Comparison of ENCODE assay signal across 19 cellular contexts in genomic region chr3:47261301-47261700, GRCh38. TPM values are rescaled to one million over a fixed set of nuclear protein-coding genes. Genes with fewer than 3 reads are reported as not detected.
DNase-seq lines count a peak whose midpoint lies in the region; TF ChIP-seq lines count a peak whose summit lies in the region.
"Had no signal": no experiment of that assay in that cellular context is flagged by ENCODE, and none has a peak within 500 bp of the region (broad histone marks: within the 10 kb centered on the region; RNA-seq: fewer than 3 reads in every experiment).

No MANE protein-coding gene starts in this region.

- H3K27ac Mint-ChIP-seq in HFFc6 (no peak overlapping the region), immature natural killer cell (peak overlapping the region in 1 of 6 donors; percentile 10)
- H3K27ac Mint-ChIP-seq: activated CD4-positive, alpha-beta T cell treated with anti-CD3 and anti-CD28 coated beads, Interleukin-2, amount 10 ng/mL, durations not matched to agents 24 days and 14 days; activated naive CD4-positive, alpha-beta T cell treated with anti-CD3 and anti-CD28 coated beads for 36 hours; T-helper 2 cell treated with Interferon-gamma antibody and Interleukin-4, amounts not matched to agents 5 μg/mL and 100 μg/mL, for 36 hours had no signal

- peak; percentile 18 for DNase-seq in AG10803 (ENCODE audit: low read depth)
- peak; percentile 70 for DNase-seq in HFFc6
- DNase-seq in T1000 (lab: John Stamatoyannopoulos, UW): peak; percentile 42
- peak; percentile 86 for DNase-seq in islet precursor cell
- no peak for DNase-seq in NCI-H510A treated with DMSO at 0.1 percent for 48 hours (lab: John Stamatoyannopoulos, UW)
- no peak for DNase-seq in immature natural killer cell
- DNase-seq in NK-92 (lab: John Stamatoyannopoulos, UW; ENCODE audit: unreplicated experiment): no peak
- no peak for DNase-seq in NCI-H1694 (lab: John Stamatoyannopoulos, UW)
- DNase-seq: activated CD4-positive, alpha-beta T cell treated with anti-CD3 and anti-CD28 coated beads, Interleukin-2, amount 10 ng/mL, durations not matched to agents 24 days and 14 days; activated naive CD4-positive, alpha-beta T cell treated with anti-CD3 and anti-CD28 coated beads for 36 hours; GDM1; HCEC 1CT; head of caudate nucleus; midbrain; NCI-H1092; NCI-H774; Right ventricle myocardium superior had no signal

- peaks cover 22% of the 10 kb centered on the region for H3K4me1 Mint-ChIP-seq in HFFc6 (ENCODE audit: low read depth)
- H3K4me1 Mint-ChIP-seq in immature natural killer cell: no peaks in the 10 kb centered on the region
- H3K4me1 Mint-ChIP-seq: activated CD4-positive, alpha-beta T cell treated with anti-CD3 and anti-CD28 coated beads, Interleukin-2, amount 10 ng/mL, durations not matched to agents 24 days and 14 days had no signal

- H3K36me3 Mint-ChIP-seq in HFFc6 (ENCODE audit: low read depth) (no peaks in the 10 kb centered on the region), immature natural killer cell (peaks cover 0 to 4% (median 0%) of the 10 kb centered on the region in 3 donors)

- H3K9me3 Mint-ChIP-seq in HFFc6 (no peaks in the 10 kb centered on the region), immature natural killer cell (no peaks in the 10 kb centered on the region)
- H3K9me3 Mint-ChIP-seq: activated CD4-positive, alpha-beta T cell treated with anti-CD3 and anti-CD28 coated beads, Interleukin-2, amount 10 ng/mL, durations not matched to agents 24 days and 14 days; activated naive CD4-positive, alpha-beta T cell treated with anti-CD3 and anti-CD28 coated beads for 36 hours; T-helper 2 cell treated with Interferon-gamma antibody and Interleukin-4, amounts not matched to agents 5 μg/mL and 100 μg/mL, for 36 hours had no signal

- H3K27me3 Mint-ChIP-seq in HFFc6 (ENCODE audit: insufficient read depth) (peaks cover 17% of the 10 kb centered on the region), immature natural killer cell (ENCODE audit: low read depth in 3 of 3) (peaks cover 0 to 6% (median 2%) of the 10 kb centered on the region in 3 donors)
- H3K27me3 Mint-ChIP-seq: activated CD4-positive, alpha-beta T cell treated with anti-CD3 and anti-CD28 coated beads, Interleukin-2, amount 10 ng/mL, durations not matched to agents 24 days and 14 days had no signal

- no peak overlapping the region for H3K4me3 Mint-ChIP-seq in HFFc6
- H3K4me3 Mint-ChIP-seq in immature natural killer cell: no peak overlapping the region
- H3K4me3 Mint-ChIP-seq: activated CD4-positive, alpha-beta T cell treated with anti-CD3 and anti-CD28 coated beads, Interleukin-2, amount 10 ng/mL, durations not matched to agents 24 days and 14 days; activated naive CD4-positive, alpha-beta T cell treated with anti-CD3 and anti-CD28 coated beads for 36 hours; T-helper 2 cell treated with Interferon-gamma antibody and Interleukin-4, amounts not matched to agents 5 μg/mL and 100 μg/mL, for 36 hours had no signal

- no peak overlapping the region for H3K4me3 ChIP-seq in AG10803 (ENCODE audit: low read length)
- H3K4me3 ChIP-seq: coronary artery had no signal

- TF ChIP-seq CTCF in AG10803 (conservative IDR thresholded peaks at IDR 0.05; ENCODE audit: low read length) (no peak), HFFc6 (IDR thresholded peaks at IDR 0.05) (no peak)

RNA-seq across cellular contexts. Expression of gene KIF9, which starts 21.3 kb away (rescaled TPM):
- total RNA-seq in HFFc6 (2021; fragmentation: NEBNext Ultra II Directional; extraction: Animal tissue kit (Norgen Biotek cat#: 25700)): 1 to 10 TPM; 5.0 to 8.6 (median 5.7) TPM
- polyA plus RNA-seq in immature natural killer cell: 1 to 10 TPM; 2.2 to 8.3 (median 4.1) TPM

RNA-seq across cellular contexts. Expression of gene KLHL18, which starts 21.4 kb away (rescaled TPM):
- 10 to 100 TPM; 26.6 to 34.5 (median 28.5) TPM for total RNA-seq in HFFc6 (2021; fragmentation: NEBNext Ultra II Directional; extraction: Animal tissue kit (Norgen Biotek cat#: 25700))
- polyA plus RNA-seq in immature natural killer cell: 10 to 100 TPM; 11.7 to 21.1 (median 15.4) TPM

Comparison
In these comparisons a context has a peak if more than half of its experiments do, and no peak if none do; other contexts are left out.
1. DNase-seq: peak in AG10803 (single experiment), HFFc6 (single experiment), T1000 (single experiment) and islet precursor cell (single experiment); none in NCI-H510A treated with DMSO at 0.1 percent for 48 hours (single experiment), immature natural killer cell (0 of 3), NK-92 (single experiment) and NCI-H1694 (single experiment).